In the genomic region with DNA sequence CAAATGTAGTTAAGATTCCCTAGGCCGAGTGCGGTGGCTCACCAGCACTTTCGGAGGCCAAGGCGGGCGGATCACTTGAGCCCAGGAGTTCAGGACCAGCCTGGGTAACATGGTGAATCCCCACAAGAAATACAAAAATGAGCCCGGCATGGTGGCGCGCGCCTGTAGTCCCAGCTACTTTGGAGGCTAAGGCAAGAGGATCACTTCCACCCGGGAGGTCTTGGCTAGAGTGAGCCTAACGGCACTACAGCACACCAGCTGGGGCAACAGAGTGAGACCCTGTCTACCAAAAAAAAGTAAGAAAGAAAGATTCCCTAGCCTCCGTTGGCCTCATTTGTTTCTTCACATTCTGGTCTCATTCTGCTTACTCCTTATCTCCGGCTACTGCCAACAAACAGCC, we compare ENCODE assay signal across 9 cellular contexts.
A peak's percentile ranks its signal among the peaks of the same experiment; 100 is the strongest.
DNase-seq lines count a peak whose midpoint lies in the region; ATAC-seq and TF ChIP-seq lines count a peak whose summit lies in the region.
"Had no signal": no experiment of that assay in that cellular context is flagged by ENCODE, and none has a peak within 500 bp of the region (broad histone marks: within the 10 kb centered on the region; RNA-seq: fewer than 3 reads in every experiment).

No MANE protein-coding gene starts in this region.

- H3K4me2 ChIP-seq in DOHH2 (ENCODE audit: low read length), result peak overlapping the region; percentile 66
- H3K4me2 ChIP-seq in MM.1S (ENCODE audit: low read depth, low read length), result peak overlapping the region; percentile 64; the same call in 1 of the 2 replicates

- peak overlapping the region; percentile 87 for H3K4me3 ChIP-seq in DOHH2 (ENCODE audit: low read length)
- peak overlapping the region; percentile 97 for H3K4me3 ChIP-seq in MM.1S (ENCODE audit: low read length)
- H3K4me3 ChIP-seq in choroid plexus epithelial cell (ENCODE audit: low read depth, low read length), result peak overlapping the region; percentile 4

- DNase-seq in MM.1S (no peak), choroid plexus epithelial cell (ENCODE audit: low read depth) (no peak), NCI-H1105 (lab: John Stamatoyannopoulos, UW) (no peak)
- DNase-seq: dermis blood vessel endothelial cell had no signal

- H3K9me2 ChIP-seq in DOHH2 (replicated peaks; ENCODE audit: control insufficient read depth, low read length) (no peaks in the 10 kb centered on the region), MM.1S (replicated peaks; ENCODE audit: insufficient read depth, low read length) (no peaks in the 10 kb centered on the region)

- H3K27me3 ChIP-seq in DOHH2 (ENCODE audit: control insufficient read depth, low read length) (no peaks in the 10 kb centered on the region), MM.1S (replicated peaks; ENCODE audit: insufficient read depth, low read length) (no peaks in the 10 kb centered on the region)

- H4K20me1 ChIP-seq in DOHH2 (ENCODE audit: control insufficient read depth, insufficient read depth, low read depth, low read length) (peaks cover 32% of the 10 kb centered on the region), MM.1S (ENCODE audit: insufficient read depth, low read length) (no peaks in the 10 kb centered on the region)

- H3K9me3 ChIP-seq in DOHH2 (ENCODE audit: control insufficient read depth, insufficient read depth, low read length), result no peaks in the 10 kb centered on the region
- no peaks in the 10 kb centered on the region for H3K9me3 ChIP-seq in MM.1S (replicated peaks; ENCODE audit: insufficient read depth, low read length)

- peaks cover 39% of the 10 kb centered on the region for H3K36me3 Mint-ChIP-seq in nephron (ENCODE audit: low read depth)

- H3K79me2 ChIP-seq in DOHH2 (ENCODE audit: control insufficient read depth, low read length) (peaks cover 65% of the 10 kb centered on the region), MM.1S (ENCODE audit: low read length) (peaks cover 77% of the 10 kb centered on the region)

- H3F3A ChIP-seq in DOHH2 (ENCODE audit: control insufficient read depth, insufficient read depth) (peaks cover 14% of the 10 kb centered on the region), MM.1S (ENCODE audit: insufficient read depth, low read length) (peaks cover 12% of the 10 kb centered on the region)

- H3K36me3 ChIP-seq in DOHH2 (ENCODE audit: control insufficient read depth, low read length) (peaks cover 45% of the 10 kb centered on the region), MM.1S (replicated peaks; ENCODE audit: insufficient read depth, low read length) (peaks cover 7% of the 10 kb centered on the region; the same call in 1 of the 2 replicates)

- ATAC-seq in HG02973 (IDR thresholded peaks at IDR 0.05; ENCODE audit: unreplicated experiment) (no peak), HG02840 (IDR thresholded peaks at IDR 0.05; ENCODE audit: low FRiP score, unreplicated experiment) (no peak), GM21717 (IDR thresholded peaks at IDR 0.05; ENCODE audit: unreplicated experiment) (no peak)

- H3K4me3 Mint-ChIP-seq in nephron, result peak overlapping the region; percentile 96 to 100 (median 97)

- H3K27ac ChIP-seq in DOHH2 (ENCODE audit: low read depth, low read length) (no peak overlapping the region), MM.1S (ENCODE audit: low read length) (no peak overlapping the region)

- H3K9me3 Mint-ChIP-seq in nephron, result no peaks in the 10 kb centered on the region

- peaks cover 33% of the 10 kb centered on the region for H3K4me1 Mint-ChIP-seq in nephron

- H2AFZ ChIP-seq in MM.1S (ENCODE audit: low read length), result no peak overlapping the region

- TF ChIP-seq CTCF in DOHH2 (IDR thresholded peaks at IDR 0.05; ENCODE audit: low read depth, low read length, poor library complexity, severe bottlenecking) (no peak), MM.1S (IDR thresholded peaks at IDR 0.05; ENCODE audit: low read length) (no peak), choroid plexus epithelial cell (conservative IDR thresholded peaks at IDR 0.05; ENCODE audit: low read depth, low read length) (no peak), nephron (IDR thresholded peaks at IDR 0.05; ENCODE audit: unreplicated experiment in 3 of 3) (no peak)

- no peaks in the 10 kb centered on the region for H3K27me3 Mint-ChIP-seq in nephron (ENCODE audit: low read depth)

- peaks cover 46% of the 10 kb centered on the region for H3K4me1 ChIP-seq in DOHH2 (ENCODE audit: control insufficient read depth, low read length)
- H3K4me1 ChIP-seq in MM.1S (ENCODE audit: low read length), result peaks cover 16% of the 10 kb centered on the region

- H3K9ac ChIP-seq in MM.1S (ENCODE audit: low read length), result peak overlapping the region; percentile 89; the same call in 1 of the 2 replicates

- H3K27ac Mint-ChIP-seq in nephron, result no peak overlapping the region

Comparison
In these comparisons a context has a peak if more than half of its experiments do, and no peak if none do; other contexts are left out.
1. H3K4me3 ChIP-seq: peak in every context shown above with its lines; median percentile 97 in MM.1S; 87 in DOHH2; 4 in choroid plexus epithelial cell.